Comparison of ENCODE assay signal across 8 cellular contexts in the genomic region with DNA sequence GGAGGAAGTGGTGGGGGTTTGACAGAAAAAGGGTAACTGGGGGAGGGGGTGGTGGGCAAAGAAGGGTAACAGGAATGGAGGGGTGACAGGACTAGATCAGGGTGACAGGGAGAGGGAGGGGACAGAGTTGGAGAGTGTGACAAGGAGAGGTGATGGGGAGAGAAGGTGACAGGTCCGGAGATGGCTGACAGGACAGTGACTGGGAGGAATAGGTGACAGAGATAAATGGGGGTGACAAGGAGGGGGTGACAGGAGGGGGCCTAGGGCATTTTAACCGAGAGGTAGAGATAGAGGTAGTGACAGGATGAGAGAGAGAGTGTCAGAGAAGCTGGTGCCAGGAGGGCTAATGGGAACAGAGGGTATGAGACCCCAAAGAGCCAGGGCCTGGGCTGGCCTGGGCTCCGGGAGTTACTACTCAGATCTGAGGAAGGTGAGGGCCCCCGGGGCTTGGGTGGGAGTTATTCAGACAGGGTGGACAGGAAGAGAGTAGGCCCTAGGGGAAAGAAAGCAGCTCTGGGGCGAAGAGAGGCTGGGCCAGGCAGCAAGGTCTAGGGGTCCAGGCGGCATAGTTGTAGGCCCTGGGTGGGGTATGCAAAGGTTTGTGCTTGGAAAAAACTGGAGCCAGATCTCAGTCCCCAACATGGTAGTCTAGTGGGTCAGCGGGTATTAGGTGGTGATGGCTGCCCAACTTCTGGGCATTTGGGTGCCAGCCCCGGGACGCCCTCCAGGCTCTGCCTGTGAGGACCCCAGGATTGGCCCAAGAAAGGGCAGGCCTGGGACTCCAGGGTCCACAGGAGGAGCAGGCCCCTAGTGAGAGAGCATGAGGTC. TPM values are rescaled to one million over a fixed set of nuclear protein-coding genes. Genes with fewer than 3 reads are reported as not detected.
DNase-seq lines count a peak whose midpoint lies in the region; ATAC-seq and TF ChIP-seq lines count a peak whose summit lies in the region.

No MANE protein-coding gene starts in this region.

- H3K9me3 ChIP-seq in duodenal mucosa (ENCODE audit: control insufficient read depth in 1 of 2, low read length in 2 of 2) = no peaks in the 10 kb centered on the region

- peaks cover 24 to 26% of the 10 kb centered on the region in 2 donors for H3K4me1 ChIP-seq in duodenal mucosa (ENCODE audit: control insufficient read depth in 1 of 2, insufficient read depth in 2 of 2, low read length in 2 of 2)

- H3K27me3 ChIP-seq in duodenal mucosa (ENCODE audit: control insufficient read depth in 1 of 2, insufficient read depth in 2 of 2, low read length in 2 of 2) = no peaks in the 10 kb centered on the region

- peaks cover 12 to 29% (median 24%) of the 10 kb centered on the region in 3 donors for H3K4me1 Mint-ChIP-seq in IgD-negative memory B cell

- H3K36me3 ChIP-seq in duodenal mucosa (ENCODE audit: control insufficient read depth in 1 of 2, insufficient read depth in 2 of 2, low read length in 2 of 2) = peaks cover 7 to 28% of the 10 kb centered on the region in 2 donors

- no peak for TF ChIP-seq CTCF in AG10803 (conservative IDR thresholded peaks at IDR 0.05; ENCODE audit: low read length)
- no peak for TF ChIP-seq CTCF in GM13977 (IDR thresholded peaks at IDR 0.05; ENCODE audit: extremely low read depth, insufficient read depth, missing control alignments)

- peak overlapping the region in 2 of 3 donors; percentile 87 to 98 for H3K27ac Mint-ChIP-seq in IgD-negative memory B cell

- peak overlapping the region; percentile 91 to 94 for H3K9ac ChIP-seq in duodenal mucosa (ENCODE audit: low read depth in 1 of 2, low read length in 2 of 2)

- no peaks in the 10 kb centered on the region for H3K36me3 Mint-ChIP-seq in IgD-negative memory B cell

- H3K27me3 Mint-ChIP-seq in IgD-negative memory B cell = no peaks in the 10 kb centered on the region

- H3K27ac ChIP-seq in duodenal mucosa (ENCODE audit: low read depth, low read length) = peak overlapping the region; percentile 91

- H3K4me3 ChIP-seq in AG10803 (ENCODE audit: low read length) (peak overlapping the region; percentile 90), duodenal mucosa (ENCODE audit: low read depth in 1 of 2, low read length in 2 of 2) (peak overlapping the region; percentile 84 to 87)

- in situ Hi-C loops in GM13977 (cut with MboI; ENCODE audit: low pct_unique_long_range_greater_than_20kb, low sequenced_read_pairs, unreplicated experiment) = no loop called here

- ATAC-seq in GM21619 (IDR thresholded peaks at IDR 0.05; ENCODE audit: unreplicated experiment) (no peak), HG03025 (IDR thresholded peaks at IDR 0.05; ENCODE audit: low FRiP score, unreplicated experiment) (no peak)

- no peaks in the 10 kb centered on the region for H3K9me3 Mint-ChIP-seq in IgD-negative memory B cell

- H3K4me3 Mint-ChIP-seq in IgD-negative memory B cell = peak overlapping the region in 3 of 4 donors; percentile 85 to 96 (median 96)

- no peak for DNase-seq in AG10803 (ENCODE audit: low read depth)
- DNase-seq in myocyte (ENCODE audit: low read depth) = peak; percentile 11
- DNase-seq in GM19240 (ENCODE audit: insufficient read length, low spot score) = no peak
- no peak for DNase-seq in GM13977 (ENCODE audit: low spot score)

RNA-seq across cellular contexts. Expression of a gene that starts 0.7 kb away (rescaled TPM):
- polyA plus RNA-seq in IgD-negative memory B cell = 4.5 TPM
- total RNA-seq in myocyte = 38.8 and 49.0 TPM in 2 replicates
- polyA plus RNA-seq in myocyte (2012) = 55.5 TPM

RNA-seq across cellular contexts. Expression of a gene that starts 14.8 kb away (rescaled TPM):
- 6.7 TPM for polyA plus RNA-seq in IgD-negative memory B cell
- 44.6 and 55.2 TPM in 2 replicates for total RNA-seq in myocyte
- 65.4 TPM for polyA plus RNA-seq in myocyte (2012)

RNA-seq across cellular contexts. Expression of a gene that starts 27.3 kb away (rescaled TPM):
- 24.5 TPM for polyA plus RNA-seq in IgD-negative memory B cell
- total RNA-seq in myocyte = 30.5 and 35.0 TPM in 2 replicates
- 54.0 TPM for polyA plus RNA-seq in myocyte (2012)

RNA-seq across cellular contexts. Expression of a gene that starts 32.2 kb away (rescaled TPM):
- 0.55 TPM for polyA plus RNA-seq in IgD-negative memory B cell
- 1.1 and 2.6 TPM in 2 replicates for total RNA-seq in myocyte
- 0.66 TPM for polyA plus RNA-seq in myocyte (2012)

RNA-seq across cellular contexts. Expression of a gene that starts 32.7 kb away (rescaled TPM):
- polyA plus RNA-seq in IgD-negative memory B cell = 49.0 TPM
- 21.7 and 29.1 TPM in 2 replicates for total RNA-seq in myocyte
- polyA plus RNA-seq in myocyte (2012) = 14.9 TPM
